Comparison of ENCODE assay signal across 9 cellular contexts in genomic region chr1:230825061-230825803, GRCh38. TPM values are rescaled to one million over a fixed set of nuclear protein-coding genes. Genes with fewer than 3 reads are reported as not detected.
DNase-seq lines count a peak whose midpoint lies in the region; ATAC-seq, FAIRE-seq and TF ChIP-seq lines count a peak whose summit lies in the region.
"Had no signal": no experiment of that assay in that cellular context is flagged by ENCODE, and none has a peak within 500 bp of the region (broad histone marks: within the 10 kb centered on the region; RNA-seq: fewer than 3 reads in every experiment).

No MANE protein-coding gene starts in this region.

- CTCF ChIA-PET in CD4-positive, alpha-beta T cell (lab: Charles Lee), result no interaction called here

- H3K27ac Mint-ChIP-seq in CD4-positive, alpha-beta T cell, result no peak overlapping the region

- no peaks in the 10 kb centered on the region for H3K36me3 Mint-ChIP-seq in CD4-positive, alpha-beta T cell (ENCODE audit: low read depth)

- no peak for TF ChIP-seq CTCF in retinal pigment epithelial cell (conservative IDR thresholded peaks at IDR 0.05; ENCODE audit: low read depth, low read length)
- TF ChIP-seq CTCF in CD4-positive, alpha-beta T cell (IDR thresholded peaks at IDR 0.05), result no peak

- intact Hi-C loops in CD4-positive, alpha-beta T cell (cut with DNase I, micrococcal nuclease), result no loop called here

- H3K27me3 ChIP-seq in CD4-positive, alpha-beta T cell (ENCODE audit: control insufficient read depth, insufficient read depth, low read length), result no peaks in the 10 kb centered on the region

- POLR2A ChIA-PET in CD4-positive, alpha-beta T cell (lab: Charles Lee), result no interaction called here

- ATAC-seq in HG02642 (IDR thresholded peaks at IDR 0.05; ENCODE audit: poor library complexity, unreplicated experiment), result no peak
- ATAC-seq in CD4-positive, alpha-beta T cell (ENCODE audit: poor library complexity), result no peak

- FAIRE-seq in RCC 7860 (lab: Jason Lieb, UNC), result peak; percentile 69
- FAIRE-seq: keratinocyte had no signal

- DNase-seq in GM04503 (ENCODE audit: low read depth) (peak; percentile 61), RCC 7860 (ENCODE audit: low spot score) (peak; percentile 57), fibroblast of peridontal ligament (ENCODE audit: extremely low read depth) (peak; percentile 80), retinal pigment epithelial cell (ENCODE audit: low read depth) (peak; percentile 67), activated gamma-delta T cell (lab: John Stamatoyannopoulos, UW) (no peak)
- no peak for DNase-seq in CD4-positive, alpha-beta T cell
- no peak for DNase-seq in activated CD4-positive, alpha-beta T cell treated with anti-CD3 and anti-CD28 coated beads, Interleukin-2, amount 50 U/mL, for 4 hours

- H3K9me3 Mint-ChIP-seq in CD4-positive, alpha-beta T cell, result no peaks in the 10 kb centered on the region

- H3K9me3 ChIP-seq in CD4-positive, alpha-beta T cell (ENCODE audit: control insufficient read depth, low read length), result no peaks in the 10 kb centered on the region

- H3K4me3 Mint-ChIP-seq in CD4-positive, alpha-beta T cell, result no peak overlapping the region

- H3K4me3 ChIP-seq in retinal pigment epithelial cell (ENCODE audit: low read length), result no peak overlapping the region

- peaks cover 11% of the 10 kb centered on the region for H3K27me3 Mint-ChIP-seq in CD4-positive, alpha-beta T cell

- no peaks in the 10 kb centered on the region for H3K4me1 Mint-ChIP-seq in CD4-positive, alpha-beta T cell (ENCODE audit: low read depth)

- H3K27ac ChIP-seq in CD4-positive, alpha-beta T cell (ENCODE audit: low read depth, low read length), result no peak overlapping the region

RNA-seq across cellular contexts. Expression of gene C1orf198, which starts 43.1 kb away (rescaled TPM):
- 1 to 10 TPM; 2.2 TPM for total RNA-seq in CD4-positive, alpha-beta T cell

Comparison
In these comparisons a context has a peak if more than half of its experiments do, and no peak if none do; other contexts are left out.
1. DNase-seq: peak in GM04503 (single experiment), RCC 7860 (single experiment), fibroblast of peridontal ligament (single experiment) and retinal pigment epithelial cell (single experiment); none in CD4-positive, alpha-beta T cell (0 of 10), activated gamma-delta T cell (single experiment) and activated CD4-positive, alpha-beta T cell treated with anti-CD3 and anti-CD28 coated beads, Interleukin-2, amount 50 U/mL, for 4 hours (0 of 2).